Comparison of ENCODE assay signal across 15 cellular contexts in the genomic region with DNA sequence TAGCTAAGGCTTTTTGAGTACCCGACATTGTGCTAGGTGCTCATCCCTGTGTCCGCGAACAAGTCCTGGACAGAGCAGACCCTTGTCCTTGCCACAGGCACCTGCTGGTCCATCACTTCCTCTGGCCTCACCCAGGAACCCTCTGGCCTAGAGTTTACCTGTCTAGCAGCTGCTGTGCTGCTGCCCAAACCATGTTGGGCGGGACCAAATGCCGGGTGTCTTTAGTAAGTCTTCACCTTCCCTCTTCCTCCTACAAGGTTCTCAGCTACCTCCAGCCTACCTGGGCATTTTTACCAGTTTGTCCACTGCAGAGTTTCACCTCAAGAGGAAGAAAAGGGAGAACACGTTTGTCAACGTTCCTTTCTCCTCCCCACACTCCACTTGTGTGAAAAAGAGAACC.
"Had no signal": no experiment of that assay in that cellular context is flagged by ENCODE, and none has a peak within 500 bp of the region (broad histone marks: within the 10 kb centered on the region; RNA-seq: fewer than 3 reads in every experiment).

No MANE protein-coding gene starts in this region.

- H3K27ac ChIP-seq: ascending aorta, breast epithelium, right atrium auricular region, testis had no signal

- H3K4me3 ChIP-seq: ascending aorta, breast epithelium, right atrium auricular region, smooth muscle cell, testis had no signal

- H3K4me1 ChIP-seq: ascending aorta, breast epithelium, right atrium auricular region, testis had no signal

- H3K4me2 ChIP-seq: smooth muscle cell had no signal

- ATAC-seq: activated CD4-positive, CD25-positive, alpha-beta regulatory T cell treated with anti-CD3 and anti-CD28 coated beads, Interleukin-2, amount 50 U/mL, for 24 hours; stimulated activated naive CD8-positive, alpha-beta T cell treated with anti-CD3 and anti-CD28 coated beads, Interleukin-15, amount 100 ng/mL, for 72 hours had no signal

- H3K36me3 ChIP-seq: ascending aorta, breast epithelium, right atrium auricular region had no signal

- DNase-seq: activated CD4-positive, alpha-beta T cell treated with anti-CD3 and anti-CD28 coated beads, Interleukin-2, amount 50 U/mL, for 1 hour; activated naive CD4-positive, alpha-beta T cell treated with Interleukin-2 at 50 U/mL for 16 hours; cerebellar nuclear complex; erythroblast; hippocampal formation; kidney glomerular epithelial cell; mesendoderm; occipital lobe; stimulated activated naive CD8-positive, alpha-beta T cell treated with anti-CD3 and anti-CD28 coated beads, Interleukin-15, amount 100 ng/mL, for 72 hours; testis had no signal

- H3K9me3 ChIP-seq: ascending aorta, breast epithelium, right atrium auricular region, testis had no signal

- H3K27me3 ChIP-seq: ascending aorta, breast epithelium, testis had no signal
